In the genomic region with DNA sequence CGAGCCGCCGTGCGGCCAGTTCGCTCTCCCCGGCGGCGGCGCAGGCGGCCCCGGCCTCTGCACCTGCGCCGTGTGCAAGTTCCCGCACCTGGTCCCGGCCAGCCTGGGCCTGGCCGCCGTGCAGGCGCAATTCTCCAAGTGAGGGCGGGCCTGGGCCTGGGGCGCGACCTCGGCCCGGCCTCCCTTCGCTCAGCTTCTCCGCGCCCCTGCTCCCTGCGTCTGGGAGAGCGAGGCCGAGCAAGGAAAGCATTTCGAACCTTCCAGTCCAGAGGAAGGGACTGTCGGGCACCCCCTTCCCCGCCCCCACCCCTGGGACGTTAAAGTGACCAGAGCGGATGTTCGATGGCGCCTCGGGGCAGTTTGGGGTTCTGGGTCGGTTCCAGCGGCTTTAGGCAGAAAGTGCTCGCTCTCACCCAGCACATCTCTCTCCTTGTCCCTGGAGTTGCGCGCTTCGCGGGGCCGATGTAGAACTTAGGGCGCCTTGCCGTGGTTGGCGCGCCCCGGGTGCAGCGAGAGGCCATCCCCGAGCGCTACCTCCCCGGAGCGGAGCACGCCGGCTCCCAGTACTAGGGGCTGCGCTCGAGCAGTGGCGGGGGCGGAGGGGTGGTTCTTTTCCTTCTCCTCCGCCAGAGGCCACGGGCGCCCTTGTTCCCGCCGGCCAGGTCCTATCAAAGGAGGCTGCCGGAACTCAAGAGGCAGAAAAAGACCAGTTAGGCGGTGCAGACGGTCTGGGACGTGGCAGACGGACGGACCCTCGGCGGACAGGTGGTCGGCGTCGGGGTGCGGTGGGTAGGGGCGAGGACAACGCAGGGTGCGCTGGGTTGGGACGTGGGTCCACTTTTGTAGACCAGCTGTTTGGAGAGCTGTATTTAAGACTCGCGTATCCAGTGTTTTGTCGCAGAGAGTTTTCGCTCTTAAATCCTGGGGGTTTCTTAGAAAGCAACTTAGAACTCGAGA, we compare ENCODE assay signal across 1 cellular context.
TF ChIP-seq lines count a peak whose summit lies in the region.

No MANE protein-coding gene starts in this region.

TF ChIP-seq in SK-N-SH, 30 proteins besides CTCF, POLR2A, EP300 and RAD21 (continued from another document):
- TF ChIP-seq ZBTB33 (IDR thresholded peaks at IDR 0.05; ENCODE audit: borderline replicate concordance, low read depth): no peak
- TF ChIP-seq, protein P1, sequence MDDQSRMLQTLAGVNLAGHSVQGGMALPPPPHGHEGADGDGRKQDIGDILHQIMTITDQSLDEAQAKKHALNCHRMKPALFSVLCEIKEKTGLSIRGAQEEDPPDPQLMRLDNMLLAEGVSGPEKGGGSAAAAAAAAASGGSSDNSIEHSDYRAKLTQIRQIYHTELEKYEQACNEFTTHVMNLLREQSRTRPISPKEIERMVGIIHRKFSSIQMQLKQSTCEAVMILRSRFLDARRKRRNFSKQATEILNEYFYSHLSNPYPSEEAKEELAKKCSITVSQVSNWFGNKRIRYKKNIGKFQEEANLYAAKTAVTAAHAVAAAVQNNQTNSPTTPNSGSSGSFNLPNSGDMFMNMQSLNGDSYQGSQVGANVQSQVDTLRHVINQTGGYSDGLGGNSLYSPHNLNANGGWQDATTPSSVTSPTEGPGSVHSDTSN (IDR thresholded peaks at IDR 0.05): no peak
- TF ChIP-seq ELF1 (IDR thresholded peaks at IDR 0.05): no peak
- no peak for TF ChIP-seq RFX5 (IDR thresholded peaks at IDR 0.05; ENCODE audit: low read length)
- no peak for TF ChIP-seq MEF2A (IDR thresholded peaks at IDR 0.05; ENCODE audit: borderline replicate concordance, low read depth)
TF ChIP-seq in SK-N-SH: peak in this region for 0.
